2 cellular contexts compared by ENCODE assay signal in the genomic region with DNA sequence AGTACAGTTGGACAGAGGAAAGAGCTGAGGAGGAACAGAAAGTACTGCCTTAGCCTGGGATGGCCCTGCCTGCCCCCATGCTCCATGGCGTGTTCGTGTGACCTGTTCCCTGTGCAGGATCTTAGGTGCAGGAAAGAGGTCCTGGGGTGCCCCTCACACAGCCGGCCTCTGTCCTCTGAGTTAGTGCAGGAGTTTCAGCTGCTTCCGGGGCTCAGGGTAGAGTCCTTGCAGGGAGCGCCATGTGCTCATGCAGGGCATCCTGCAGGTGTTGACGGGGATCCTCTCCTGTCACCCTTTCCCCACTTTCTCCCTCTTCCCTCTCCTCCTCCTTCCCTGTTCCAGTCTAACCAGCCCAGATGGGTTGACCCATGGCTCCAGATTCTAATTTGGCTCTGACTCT.
TF ChIP-seq lines count a peak whose summit lies in the region.

No MANE protein-coding gene starts in this region.

TF ChIP-seq in WTC11, 78 proteins besides CTCF, POLR2A, EP300 and RAD21:
- TF ChIP-seq, protein P1, sequence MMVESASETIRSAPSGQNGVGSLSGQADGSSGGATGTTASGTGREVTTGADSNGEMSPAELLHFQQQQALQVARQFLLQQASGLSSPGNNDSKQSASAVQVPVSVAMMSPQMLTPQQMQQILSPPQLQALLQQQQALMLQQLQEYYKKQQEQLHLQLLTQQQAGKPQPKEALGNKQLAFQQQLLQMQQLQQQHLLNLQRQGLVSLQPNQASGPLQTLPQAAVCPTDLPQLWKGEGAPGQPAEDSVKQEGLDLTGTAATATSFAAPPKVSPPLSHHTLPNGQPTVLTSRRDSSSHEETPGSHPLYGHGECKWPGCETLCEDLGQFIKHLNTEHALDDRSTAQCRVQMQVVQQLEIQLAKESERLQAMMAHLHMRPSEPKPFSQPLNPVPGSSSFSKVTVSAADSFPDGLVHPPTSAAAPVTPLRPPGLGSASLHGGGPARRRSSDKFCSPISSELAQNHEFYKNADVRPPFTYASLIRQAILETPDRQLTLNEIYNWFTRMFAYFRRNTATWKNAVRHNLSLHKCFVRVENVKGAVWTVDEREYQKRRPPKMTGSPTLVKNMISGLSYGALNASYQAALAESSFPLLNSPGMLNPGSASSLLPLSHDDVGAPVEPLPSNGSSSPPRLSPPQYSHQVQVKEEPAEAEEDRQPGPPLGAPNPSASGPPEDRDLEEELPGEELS (CRISPR knock-in tag; IDR thresholded peaks at IDR 0.05) = no peak
- TF ChIP-seq ZNF317 (CRISPR knock-in tag; IDR thresholded peaks at IDR 0.05; ENCODE audit: borderline replicate concordance, low read depth) (no peak), ZNF671 (CRISPR knock-in tag; IDR thresholded peaks at IDR 0.05) (no peak)
- TF ChIP-seq, protein P2, sequence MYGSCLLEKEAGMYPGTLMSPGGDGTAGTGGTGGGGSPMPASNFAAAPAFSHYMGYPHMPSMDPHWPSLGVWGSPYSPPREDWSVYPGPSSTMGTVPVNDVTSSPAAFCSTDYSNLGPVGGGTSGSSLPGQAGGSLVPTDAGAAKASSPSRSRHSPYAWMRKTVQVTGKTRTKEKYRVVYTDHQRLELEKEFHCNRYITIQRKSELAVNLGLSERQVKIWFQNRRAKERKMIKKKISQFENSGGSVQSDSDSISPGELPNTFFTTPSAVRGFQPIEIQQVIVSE (CRISPR knock-in tag; IDR thresholded peaks at IDR 0.05; ENCODE audit: borderline replicate concordance) = no peak

TF ChIP-seq in H1, 55 proteins besides CTCF, POLR2A, EP300 and RAD21 (continued from another document):
- peak; percentile 79 for TF ChIP-seq POLR2AphosphoS5 (IDR thresholded peaks at IDR 0.05; ENCODE audit: low read depth, low read length)
